In the genomic region with DNA sequence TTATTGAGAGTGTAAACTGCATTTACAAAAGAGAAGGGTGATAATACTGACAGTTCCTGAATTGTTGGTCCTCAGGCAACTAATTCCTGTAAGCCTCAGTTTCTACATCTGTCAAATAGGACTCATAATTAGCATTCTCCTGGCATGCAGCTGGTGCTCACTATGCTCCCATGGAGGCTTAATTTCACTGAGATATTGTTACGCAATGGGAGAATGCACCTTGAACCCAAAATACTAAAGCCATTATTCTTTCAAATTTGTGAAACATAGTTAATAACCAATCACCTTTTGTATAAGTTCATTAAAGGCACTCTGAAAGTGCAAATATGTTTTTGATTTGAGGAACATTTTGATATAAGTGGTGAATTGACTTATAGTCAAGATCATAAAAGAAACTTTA, we compare ENCODE assay signal across 6 cellular contexts.
"Had no signal": no experiment of that assay in that cellular context is flagged by ENCODE, and none has a peak within 500 bp of the region (broad histone marks: within the 10 kb centered on the region; RNA-seq: fewer than 3 reads in every experiment).

No MANE protein-coding gene starts in this region.

- H3K4me2 ChIP-seq: KMS-11 had no signal

- DNase-seq: KBM-7, KG1 had no signal

- ATAC-seq: K562 had no signal

- H3K9ac ChIP-seq: KMS-11 had no signal

- H3K27ac ChIP-seq: HL-60, KMS-11 had no signal

- FAIRE-seq: HTR-8/SVneo, K562 had no signal

- H3K4me3 ChIP-seq: K562 had no signal
